11 cellular contexts compared by ENCODE assay signal in the genomic region with DNA sequence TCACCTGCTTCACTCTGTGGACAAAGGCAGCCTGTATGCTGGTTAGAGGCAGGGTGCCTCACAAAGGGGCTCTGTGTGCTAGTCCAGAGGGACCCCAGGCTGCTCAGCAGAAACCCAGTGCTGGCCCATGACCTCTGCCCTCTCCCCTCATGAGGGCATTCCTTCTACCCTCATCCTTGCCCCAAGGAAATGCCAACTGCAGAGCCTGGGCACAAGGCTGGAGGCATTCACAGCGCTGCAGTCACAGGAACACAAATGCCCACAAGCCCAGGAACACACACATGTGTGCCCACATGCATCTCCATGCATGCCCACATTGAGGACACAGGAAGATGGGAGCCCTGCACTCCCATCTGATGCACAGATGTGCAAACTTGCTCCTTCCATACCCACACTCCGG. TPM values are rescaled to one million over a fixed set of nuclear protein-coding genes. Genes with fewer than 3 reads are reported as not detected.
DNase-seq lines count a peak whose midpoint lies in the region; ATAC-seq and TF ChIP-seq lines count a peak whose summit lies in the region.
"Had no signal": no experiment of that assay in that cellular context is flagged by ENCODE, and none has a peak within 500 bp of the region (broad histone marks: within the 10 kb centered on the region; RNA-seq: fewer than 3 reads in every experiment).

No MANE protein-coding gene starts in this region.

- peaks cover 0 to 27% (median 5%) of the 10 kb centered on the region in 5 donors for H3K36me3 Mint-ChIP-seq in naive thymus-derived CD4-positive, alpha-beta T cell

- peak overlapping the region in 7 of 10 donors; percentile 10 to 95 (median 41) for H3K4me3 Mint-ChIP-seq in naive thymus-derived CD4-positive, alpha-beta T cell

- H3K27me3 ChIP-seq in heart right ventricle (no peaks in the 10 kb centered on the region), right atrium auricular region (no peaks in the 10 kb centered on the region), ascending aorta (no peaks in the 10 kb centered on the region), uterus (no peaks in the 10 kb centered on the region)
- no peaks in the 10 kb centered on the region for H3K27me3 ChIP-seq in naive thymus-derived CD4-positive, alpha-beta T cell (ENCODE audit: control insufficient read depth in 2 of 2, insufficient read depth in 2 of 2, low read length in 2 of 2)

- CTCF ChIA-PET in naive thymus-derived CD4-positive, alpha-beta T cell (lab: Charles Lee), result interaction anchor here (0.6 to 12.8 kb wide), 2 partner anchors 32 to 429 kb away, joined by 3 to 181 read pairs; no protein-coding TSS in a partner anchor

- H3K9me3 ChIP-seq in heart right ventricle (no peaks in the 10 kb centered on the region), right atrium auricular region (no peaks in the 10 kb centered on the region), ascending aorta (no peaks in the 10 kb centered on the region), uterus (no peaks in the 10 kb centered on the region)
- no peaks in the 10 kb centered on the region for H3K9me3 ChIP-seq in naive thymus-derived CD4-positive, alpha-beta T cell (ENCODE audit: control insufficient read depth in 2 of 3, low read length in 3 of 3)

- H3K4me3 ChIP-seq in heart right ventricle, result no peak overlapping the region
- no peak overlapping the region for H3K4me3 ChIP-seq in right atrium auricular region
- H3K4me3 ChIP-seq in ascending aorta, result no peak overlapping the region
- no peak overlapping the region for H3K4me3 ChIP-seq in naive thymus-derived CD4-positive, alpha-beta T cell (ENCODE audit: low read length)
- no peak overlapping the region for H3K4me3 ChIP-seq in uterus

- peaks cover 0 to 7% (median 0%) of the 10 kb centered on the region in 5 donors for H3K27me3 Mint-ChIP-seq in naive thymus-derived CD4-positive, alpha-beta T cell

- H3K36me3 ChIP-seq in heart right ventricle (peaks cover 0 to 44% (median 22%) of the 10 kb centered on the region in 9 donors), right atrium auricular region (peaks cover 19% of the 10 kb centered on the region), ascending aorta (peaks cover 19% of the 10 kb centered on the region in 2 donors), uterus (no peaks in the 10 kb centered on the region)
- H3K36me3 ChIP-seq in naive thymus-derived CD4-positive, alpha-beta T cell (ENCODE audit: control insufficient read depth in 2 of 3, insufficient read depth in 3 of 3, low read length in 3 of 3), result peaks cover 0 to 43% (median 8%) of the 10 kb centered on the region in 3 experiments

- in situ Hi-C loops in G401 (cut with HindIII; ENCODE audit: low sequenced_read_pairs), result no loop called here

- 80 to 81% methylated on average over 2 of the region's 2 CpGs for WGBS in heart right ventricle, 2 donors

- H3K4me1 Mint-ChIP-seq in naive thymus-derived CD4-positive, alpha-beta T cell, result peaks cover 42 to 72% (median 60%) of the 10 kb centered on the region in 7 donors

- H3K4me1 ChIP-seq in heart right ventricle (peaks cover 34 to 64% (median 54%) of the 10 kb centered on the region in 9 donors), right atrium auricular region (peaks cover 0 to 45% of the 10 kb centered on the region in 2 donors), ascending aorta (peaks cover 22 to 36% of the 10 kb centered on the region in 2 donors), uterus (peaks cover 0 to 32% of the 10 kb centered on the region in 2 donors)
- H3K4me1 ChIP-seq in naive thymus-derived CD4-positive, alpha-beta T cell (ENCODE audit: control insufficient read depth in 2 of 2, insufficient read depth in 2 of 2, low read length in 2 of 2), result peaks cover 11 to 46% of the 10 kb centered on the region in 2 donors

- ATAC-seq in heart right ventricle, result no peak
- ATAC-seq in naive thymus-derived CD4-positive, alpha-beta T cell, result no peak

- TF ChIP-seq CTCF in heart right ventricle (IDR thresholded peaks at IDR 0.05) (no peak), right atrium auricular region (IDR thresholded peaks at IDR 0.05) (no peak), ascending aorta (IDR thresholded peaks at IDR 0.05) (no peak), uterus (IDR thresholded peaks at IDR 0.05) (no peak)

- no peak for TF ChIP-seq POLR2A in uterus (IDR thresholded peaks at IDR 0.05)
- TF ChIP-seq POLR2A in erythroblast (IDR thresholded peaks at IDR 0.05; ENCODE audit: low read length), result no peak

- DNase-seq in heart right ventricle, result no peak
- no peak for DNase-seq in right atrium auricular region (ENCODE audit: low spot score)
- no peak for DNase-seq in ascending aorta (ENCODE audit: low spot score in 2 of 2)
- no peak for DNase-seq in naive thymus-derived CD4-positive, alpha-beta T cell
- no peak for DNase-seq in uterus
- DNase-seq in G401 (ENCODE audit: low spot score), result no peak
- no peak for DNase-seq in 8988T
- DNase-seq in erythroblast (lab: John Stamatoyannopoulos, UW), result no peak
- DNase-seq: NCI-H1105 treated with DMSO at 0.1 percent for 48 hours had no signal

- POLR2A ChIA-PET in naive thymus-derived CD4-positive, alpha-beta T cell (lab: Charles Lee), result interaction anchor here (0.7 to 6.1 kb wide), 4 partner anchors 8 to 32 kb away, joined by 4 to 87 read pairs (median 11); partner anchors contain the start of genes IP6K1 and UBA7

- peak overlapping the region in 8 of 9 donors; percentile 62 to 91 (median 84) for H3K27ac Mint-ChIP-seq in naive thymus-derived CD4-positive, alpha-beta T cell

- H3K9me3 Mint-ChIP-seq in naive thymus-derived CD4-positive, alpha-beta T cell, result peaks cover 0 to 3% (median 0%) of the 10 kb centered on the region in 11 donors

- H3K27ac ChIP-seq in heart right ventricle (peak overlapping the region; percentile 68 to 99 (median 97)), right atrium auricular region (peak overlapping the region in 1 of 2 donors; percentile 93), ascending aorta (peak overlapping the region; percentile 98), uterus (peak overlapping the region; percentile 92 to 94)
- H3K27ac ChIP-seq in naive thymus-derived CD4-positive, alpha-beta T cell (ENCODE audit: low read depth, low read length), result peak overlapping the region; percentile 55

- intact Hi-C loops in heart right ventricle (cut with DNase I), result no loop called here
- intact Hi-C loops in ascending aorta (cut with DNase I), result no loop called here
- intact Hi-C loops in naive thymus-derived CD4-positive, alpha-beta T cell (cut with micrococcal nuclease), result loop anchor here in 1 of 2 donors (10.0 kb wide), 1 partner anchor 488 kb away; the partner anchor contains the start of genes HYAL3, IFRD2 and NAA80
- intact Hi-C loops in uterus (cut with DNase I; ENCODE audit: low total_unique reads), result no loop called here

RNA-seq across cellular contexts. Expression of gene INKA1, which starts 3.8 kb away (rescaled TPM):
- 1 to 10 TPM; 1.8 to 5.7 (median 2.5) TPM for total RNA-seq in heart right ventricle
- 1 to 10 TPM; 4.2 to 8.6 TPM for polyA plus RNA-seq in heart right ventricle
- 1 to 10 TPM; 1.8 to 4.2 TPM for total RNA-seq in right atrium auricular region
- not detected for total RNA-seq in ascending aorta
- total RNA-seq in naive thymus-derived CD4-positive, alpha-beta T cell, result 1 to 10 TPM in 3 of 5 experiments, under 1 TPM in 2; 0.65 to 2.2 (median 1.8) TPM
- 1 to 10 TPM in 1 of 2 donors, under 1 TPM in 1; 0.69 to 1.6 TPM for polyA plus RNA-seq in naive thymus-derived CD4-positive, alpha-beta T cell
- 10 to 100 TPM in 1 of 4 donors, 1 to 10 TPM in 3; 3.1 to 16.7 (median 6.6) TPM for total RNA-seq in uterus
- total RNA-seq in G401 (2014; rRNA removed; shearing (Covaris generic)), result 0.68 and 5.2 TPM in 2 replicates

RNA-seq across cellular contexts. Expression of gene UBA7, which starts 6.9 kb away (rescaled TPM):
- total RNA-seq in heart right ventricle, result 10 to 100 TPM; 13.1 to 47.0 (median 22.0) TPM
- polyA plus RNA-seq in heart right ventricle, result 10 to 100 TPM; 12.0 to 57.6 TPM
- 10 to 100 TPM; 11.3 to 12.2 TPM for total RNA-seq in right atrium auricular region
- total RNA-seq in ascending aorta, result 56.1 TPM
- 100 to 1,000 TPM; 273 to 318 (median 287) TPM for total RNA-seq in naive thymus-derived CD4-positive, alpha-beta T cell
- 10 to 100 TPM; 31.6 to 48.4 TPM for polyA plus RNA-seq in naive thymus-derived CD4-positive, alpha-beta T cell
- 100 to 1,000 TPM in 1 of 4 donors, 10 to 100 TPM in 3; 21.3 to 114 (median 63.0) TPM for total RNA-seq in uterus
- 0.14 and 0.49 TPM in 2 replicates for total RNA-seq in G401 (2014; rRNA removed; shearing (Covaris generic))

RNA-seq across cellular contexts. Expression of gene CDHR4, which starts 7.2 kb away (rescaled TPM):
- total RNA-seq in heart right ventricle (not detected), right atrium auricular region (under 1 TPM in 1 of 2 donors, not detected in 1; 0.20 TPM), ascending aorta (not detected), uterus (1 to 10 TPM in 1 of 4 donors, under 1 TPM in 1, not detected in 2; 0.41 to 1.6 TPM)
- under 1 TPM; 0.01 to 0.80 TPM for polyA plus RNA-seq in heart right ventricle
- under 1 TPM in 3 of 5 experiments, not detected in 2; 0.29 to 0.62 (median 0.44) TPM for total RNA-seq in naive thymus-derived CD4-positive, alpha-beta T cell
- polyA plus RNA-seq in naive thymus-derived CD4-positive, alpha-beta T cell, result not detected
- total RNA-seq in G401 (2014; rRNA removed; shearing (Covaris generic)), result not detected in 2 replicates
- total RNA-seq: bronchial epithelial cell, glomerular endothelial cell had no signal

RNA-seq across cellular contexts. Expression of gene IP6K1, which starts 20.5 kb away (rescaled TPM):
- total RNA-seq in heart right ventricle (10 to 100 TPM; 13.7 to 24.4 (median 16.6) TPM), right atrium auricular region (10 to 100 TPM; 24.0 to 30.9 TPM), ascending aorta (33.8 TPM), uterus (10 to 100 TPM; 41.8 to 58.4 (median 50.9) TPM)
- 10 to 100 TPM in 1 of 2 donors, 1 to 10 TPM in 1; 9.0 to 12.3 TPM for polyA plus RNA-seq in heart right ventricle
- 10 to 100 TPM; 41.8 to 57.0 (median 47.3) TPM for total RNA-seq in naive thymus-derived CD4-positive, alpha-beta T cell
- 10 to 100 TPM; 18.4 to 36.3 TPM for polyA plus RNA-seq in naive thymus-derived CD4-positive, alpha-beta T cell
- total RNA-seq in G401 (2014; rRNA removed; shearing (Covaris generic)), result 33.2 and 42.5 TPM in 2 replicates

RNA-seq across cellular contexts. Expression of gene TRAIP, which starts 49.5 kb away (rescaled TPM):
- 1 to 10 TPM in 7 of 10 donors, under 1 TPM in 3; 0.20 to 2.4 (median 1.4) TPM for total RNA-seq in heart right ventricle
- polyA plus RNA-seq in heart right ventricle, result 1 to 10 TPM in 1 of 2 donors, under 1 TPM in 1; 0.96 to 1.6 TPM
- total RNA-seq in right atrium auricular region, result 1 to 10 TPM in 1 of 2 donors, under 1 TPM in 1; 0.98 to 2.0 TPM
- total RNA-seq in ascending aorta, result not detected
- 10 to 100 TPM in 1 of 5 experiments, 1 to 10 TPM in 4; 4.1 to 22.5 (median 5.7) TPM for total RNA-seq in naive thymus-derived CD4-positive, alpha-beta T cell
- polyA plus RNA-seq in naive thymus-derived CD4-positive, alpha-beta T cell, result 1 to 10 TPM; 2.7 to 3.8 TPM
- total RNA-seq in uterus, result 10 to 100 TPM in 1 of 4 donors, 1 to 10 TPM in 3; 1.5 to 17.4 (median 4.0) TPM
- 7.2 and 20.4 TPM in 2 replicates for total RNA-seq in G401 (2014; rRNA removed; shearing (Covaris generic))
